Comparison of ENCODE assay signal across 9 cellular contexts in the genomic region with DNA sequence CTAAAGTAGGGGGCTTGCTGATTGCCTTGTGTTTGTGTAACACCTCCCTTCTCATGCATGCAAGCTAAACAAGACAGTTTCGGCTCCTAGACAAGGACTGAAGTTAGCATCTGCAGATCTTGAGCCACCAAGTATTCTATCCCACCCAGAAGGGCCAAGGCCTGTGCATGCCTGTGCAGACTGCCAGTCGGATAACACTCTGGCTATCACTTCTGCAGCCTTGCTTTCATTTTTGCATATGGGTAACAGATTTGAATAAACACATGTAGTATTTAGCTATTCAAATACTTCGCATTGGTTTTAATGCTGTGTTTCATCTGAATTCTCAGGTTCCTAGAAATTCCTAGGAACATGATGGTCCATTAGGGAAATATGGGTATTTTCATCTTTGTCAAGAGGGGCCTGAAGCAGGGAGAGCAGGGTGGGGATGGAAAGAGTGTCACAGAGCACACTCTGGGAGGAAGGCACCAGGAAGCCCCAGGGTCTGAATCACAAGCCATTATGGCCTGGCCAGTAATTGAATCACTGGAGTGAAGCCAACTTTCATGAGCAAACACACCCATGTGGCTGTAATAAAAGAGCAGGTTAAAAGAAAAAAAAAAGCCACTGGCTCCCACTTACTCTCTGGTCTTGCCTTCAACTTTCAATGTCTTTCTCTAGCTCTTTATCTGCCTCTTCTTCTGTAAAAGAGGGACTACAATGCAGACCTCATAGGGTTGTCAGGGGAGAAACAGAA. TPM values are rescaled to one million over a fixed set of nuclear protein-coding genes. Genes with fewer than 3 reads are reported as not detected.
DNase-seq lines count a peak whose midpoint lies in the region; ATAC-seq, FAIRE-seq and TF ChIP-seq lines count a peak whose summit lies in the region.
"Had no signal": no experiment of that assay in that cellular context is flagged by ENCODE, and none has a peak within 500 bp of the region (broad histone marks: within the 10 kb centered on the region; RNA-seq: fewer than 3 reads in every experiment).

No MANE protein-coding gene starts in this region.

- H3K36me3 Mint-ChIP-seq in activated T-cell treated with anti-CD3 and anti-CD28 coated beads, Interleukin-2, amount 50 U/mL, for 4 hours (ENCODE audit: insufficient read depth): no peaks in the 10 kb centered on the region

- H3K79me2 ChIP-seq in SK-N-SH (ENCODE audit: insufficient read depth): peaks cover 53% of the 10 kb centered on the region

- no peak for ATAC-seq in HG03139 (IDR thresholded peaks at IDR 0.05; ENCODE audit: unreplicated experiment)
- no peak for ATAC-seq in activated T-cell treated with anti-CD3 and anti-CD28 coated beads, Interleukin-2, amount 50 U/mL, for 4 hours

- H3K4me3 ChIP-seq in SK-N-SH (ENCODE audit: low read depth in 2 of 2, low read length in 1 of 2): peak overlapping the region in 1 of 2 experiments; percentile 18; a peak in 1 of 4 replicates
- no peak overlapping the region for H3K4me3 ChIP-seq in H7 (ENCODE audit: insufficient read depth, low read depth, low read length)
- no peak overlapping the region for H3K4me3 ChIP-seq in sigmoid colon
- H3K4me3 ChIP-seq: skin epidermis had no signal

- peak overlapping the region; percentile 0; the same call in 1 of the 2 replicates for H3K27ac ChIP-seq in C4-2B
- peak overlapping the region; percentile 84 to 89 for H3K27ac ChIP-seq in SK-N-SH (ENCODE audit: low read depth in 2 of 2, low read length in 1 of 2)
- H3K27ac ChIP-seq in sigmoid colon: peak overlapping the region in 1 of 4 donors; percentile 31

- H3K9me3 ChIP-seq in SK-N-SH (no peaks in the 10 kb centered on the region), sigmoid colon (no peaks in the 10 kb centered on the region)

- WGBS in SK-N-SH (ENCODE audit: low lambda C conversion rate): 36% methylated on average over 2 of the region's 3 CpGs
- 25 to 70% methylated on average over 3 of the region's 3 CpGs for WGBS in sigmoid colon, 2 donors

- H3K36me3 ChIP-seq in SK-N-SH (replicated peaks in 1 of 2; ENCODE audit: control insufficient read depth in 1 of 2, insufficient read depth in 2 of 2, low read length in 1 of 2) (no peaks in the 10 kb centered on the region), H7 (replicated peaks; ENCODE audit: control insufficient read depth, insufficient read depth, low read length) (no peaks in the 10 kb centered on the region), sigmoid colon (no peaks in the 10 kb centered on the region)

- FAIRE-seq in islet of Langerhans (lab: Jason Lieb, UNC): peak; percentile 92

- DNase-seq in NCI-H1048 (lab: John Stamatoyannopoulos, UW) (peak; percentile 89), SK-N-SH (peak; percentile 85), H7 (no peak), sigmoid colon (no peak)
- no peak for DNase-seq in activated T-cell treated with anti-CD3 and anti-CD28 coated beads, Interleukin-2, amount 50 U/mL, for 4 hours

- no peaks in the 10 kb centered on the region for H3K9me2 ChIP-seq in SK-N-SH

- peaks cover 26% of the 10 kb centered on the region for H3F3A ChIP-seq in SK-N-SH (replicated peaks; ENCODE audit: insufficient read depth)

- TF ChIP-seq POLR2A in sigmoid colon (IDR thresholded peaks at IDR 0.05): no peak

- TF ChIP-seq CTCF in C4-2B (conservative IDR thresholded peaks at IDR 0.05): no peak
- no peak for TF ChIP-seq CTCF in SK-N-SH (IDR thresholded peaks at IDR 0.05)
- TF ChIP-seq CTCF in sigmoid colon (IDR thresholded peaks at IDR 0.05): no peak

- peak overlapping the region; percentile 75 for H3K4me2 ChIP-seq in SK-N-SH

- TF ChIP-seq RAD21 in SK-N-SH (IDR thresholded peaks at IDR 0.05; ENCODE audit: low read length): peak; percentile 22; the same call in 1 of the 2 replicates

- H2AFZ ChIP-seq in SK-N-SH (ENCODE audit: low read depth): no peak overlapping the region

- H4K20me1 ChIP-seq in SK-N-SH (ENCODE audit: insufficient read depth): no peaks in the 10 kb centered on the region

- H3K4me1 ChIP-seq in SK-N-SH (ENCODE audit: control insufficient read depth in 1 of 2, insufficient read depth in 2 of 2, low read depth in 1 of 2, low read length in 1 of 2): peaks cover 53 to 60% of the 10 kb centered on the region in 2 experiments
- peaks cover 0 to 35% (median 25%) of the 10 kb centered on the region in 4 donors for H3K4me1 ChIP-seq in sigmoid colon

- peak overlapping the region; percentile 26; the same call in 1 of the 2 replicates for H3K9ac ChIP-seq in SK-N-SH

- intact Hi-C loops in sigmoid colon (cut with DNase I): no loop called here

- no peaks in the 10 kb centered on the region for H3K9me3 Mint-ChIP-seq in activated T-cell treated with anti-CD3 and anti-CD28 coated beads, Interleukin-2, amount 50 U/mL, for 4 hours

- H3K27me3 Mint-ChIP-seq in activated T-cell treated with anti-CD3 and anti-CD28 coated beads, Interleukin-2, amount 50 U/mL, for 4 hours (ENCODE audit: low read depth): peaks cover 3% of the 10 kb centered on the region

- POLR2A ChIA-PET in SK-N-SH (lab: Yijun Ruan, JAX): no interaction called here

- H3K4me1 Mint-ChIP-seq in activated T-cell treated with anti-CD3 and anti-CD28 coated beads, Interleukin-2, amount 50 U/mL, for 4 hours (ENCODE audit: low read depth): no peaks in the 10 kb centered on the region

- CTCF ChIA-PET in SK-N-SH (lab: Yijun Ruan, JAX): interaction anchor here (0.9 to 1.8 kb wide), 7 partner anchors 10 to 53 kb away, joined by 3 to 6 read pairs (median 4); no protein-coding TSS in a partner anchor

- H3K4me3 Mint-ChIP-seq in activated T-cell treated with anti-CD3 and anti-CD28 coated beads, Interleukin-2, amount 50 U/mL, for 4 hours: no peak overlapping the region

- TF ChIP-seq EP300 in SK-N-SH (IDR thresholded peaks at IDR 0.05; ENCODE audit: borderline replicate concordance in 1 of 2, low read depth in 1 of 2, low read length in 1 of 2) (peak; percentile 70 to 82; a peak in 3 of 4 replicates), sigmoid colon (IDR thresholded peaks at IDR 0.05) (no peak)

- H3K27me3 ChIP-seq in SK-N-SH (ENCODE audit: insufficient read depth): no peaks in the 10 kb centered on the region
- no peaks in the 10 kb centered on the region for H3K27me3 ChIP-seq in H7 (ENCODE audit: control insufficient read depth, insufficient read depth, low read length)
- H3K27me3 ChIP-seq in sigmoid colon: no peaks in the 10 kb centered on the region

TF ChIP-seq in SK-N-SH, 30 proteins besides CTCF, POLR2A, EP300 and RAD21 (continues in another document):
- TF ChIP-seq, protein P1, sequence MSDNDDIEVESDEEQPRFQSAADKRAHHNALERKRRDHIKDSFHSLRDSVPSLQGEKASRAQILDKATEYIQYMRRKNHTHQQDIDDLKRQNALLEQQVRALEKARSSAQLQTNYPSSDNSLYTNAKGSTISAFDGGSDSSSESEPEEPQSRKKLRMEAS (IDR thresholded peaks at IDR 0.05; ENCODE audit: low read depth): peak; percentile 65; the same call in 1 of the 2 replicates
- TF ChIP-seq MXI1 (IDR thresholded peaks at IDR 0.05; ENCODE audit: low read depth, low read length): peak; percentile 81
- TF ChIP-seq EZH2phosphoT487 (IDR thresholded peaks at IDR 0.05; ENCODE audit: borderline replicate concordance, low read depth): no peak
- TF ChIP-seq SIN3A (IDR thresholded peaks at IDR 0.05; ENCODE audit: borderline replicate concordance, low read depth, low read length): peak; percentile 46; the same call in 1 of the 2 replicates
- TF ChIP-seq, protein P2, sequence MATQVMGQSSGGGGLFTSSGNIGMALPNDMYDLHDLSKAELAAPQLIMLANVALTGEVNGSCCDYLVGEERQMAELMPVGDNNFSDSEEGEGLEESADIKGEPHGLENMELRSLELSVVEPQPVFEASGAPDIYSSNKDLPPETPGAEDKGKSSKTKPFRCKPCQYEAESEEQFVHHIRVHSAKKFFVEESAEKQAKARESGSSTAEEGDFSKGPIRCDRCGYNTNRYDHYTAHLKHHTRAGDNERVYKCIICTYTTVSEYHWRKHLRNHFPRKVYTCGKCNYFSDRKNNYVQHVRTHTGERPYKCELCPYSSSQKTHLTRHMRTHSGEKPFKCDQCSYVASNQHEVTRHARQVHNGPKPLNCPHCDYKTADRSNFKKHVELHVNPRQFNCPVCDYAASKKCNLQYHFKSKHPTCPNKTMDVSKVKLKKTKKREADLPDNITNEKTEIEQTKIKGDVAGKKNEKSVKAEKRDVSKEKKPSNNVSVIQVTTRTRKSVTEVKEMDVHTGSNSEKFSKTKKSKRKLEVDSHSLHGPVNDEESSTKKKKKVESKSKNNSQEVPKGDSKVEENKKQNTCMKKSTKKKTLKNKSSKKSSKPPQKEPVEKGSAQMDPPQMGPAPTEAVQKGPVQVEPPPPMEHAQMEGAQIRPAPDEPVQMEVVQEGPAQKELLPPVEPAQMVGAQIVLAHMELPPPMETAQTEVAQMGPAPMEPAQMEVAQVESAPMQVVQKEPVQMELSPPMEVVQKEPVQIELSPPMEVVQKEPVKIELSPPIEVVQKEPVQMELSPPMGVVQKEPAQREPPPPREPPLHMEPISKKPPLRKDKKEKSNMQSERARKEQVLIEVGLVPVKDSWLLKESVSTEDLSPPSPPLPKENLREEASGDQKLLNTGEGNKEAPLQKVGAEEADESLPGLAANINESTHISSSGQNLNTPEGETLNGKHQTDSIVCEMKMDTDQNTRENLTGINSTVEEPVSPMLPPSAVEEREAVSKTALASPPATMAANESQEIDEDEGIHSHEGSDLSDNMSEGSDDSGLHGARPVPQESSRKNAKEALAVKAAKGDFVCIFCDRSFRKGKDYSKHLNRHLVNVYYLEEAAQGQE (IDR thresholded peaks at IDR 0.05; ENCODE audit: low read depth, low read length): peak; percentile 52; the same call in 1 of the 2 replicates
- TF ChIP-seq, protein P3, sequence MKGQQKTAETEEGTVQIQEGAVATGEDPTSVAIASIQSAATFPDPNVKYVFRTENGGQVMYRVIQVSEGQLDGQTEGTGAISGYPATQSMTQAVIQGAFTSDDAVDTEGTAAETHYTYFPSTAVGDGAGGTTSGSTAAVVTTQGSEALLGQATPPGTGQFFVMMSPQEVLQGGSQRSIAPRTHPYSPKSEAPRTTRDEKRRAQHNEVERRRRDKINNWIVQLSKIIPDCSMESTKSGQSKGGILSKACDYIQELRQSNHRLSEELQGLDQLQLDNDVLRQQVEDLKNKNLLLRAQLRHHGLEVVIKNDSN (IDR thresholded peaks at IDR 0.05; ENCODE audit: borderline replicate concordance, low read depth): 0 out of 2 replicates have a peak, but pooled peaks have one; percentile 16
- no peak for TF ChIP-seq TAF1 (IDR thresholded peaks at IDR 0.05; ENCODE audit: borderline replicate concordance, low read depth, low read length)

RNA-seq across cellular contexts. Expression of a gene that starts 28.2 kb away (rescaled TPM):
- polyA plus RNA-seq in SK-N-SH (2012; rRNA removed) (106 and 164 TPM in 2 replicates), sigmoid colon (10 to 100 TPM; 33.3 to 60.8 (median 49.9) TPM)
- 138 and 141 TPM in 2 replicates for polyA plus RNA-seq in SK-N-SH (2012; cell fraction: cytosol; rRNA removed)
- 334 and 376 TPM in 2 replicates for polyA plus RNA-seq in SK-N-SH (2012; cell fraction: nucleus; rRNA removed)
- 18.3 TPM in 2 replicates for total RNA-seq in H7 (2014; rRNA removed; shearing (Covaris generic))
- total RNA-seq in sigmoid colon: 10 to 100 TPM; 16.9 to 23.6 (median 19.7) TPM
- total RNA-seq in activated T-cell treated with anti-CD3 and anti-CD28 coated beads, Interleukin-2, amount 50 U/mL, for 4 hours: 10 to 100 TPM; 49.7 to 91.5 (median 56.9) TPM

Comparison
In these comparisons a context has a peak if more than half of its experiments do, and no peak if none do; other contexts are left out.
1. DNase-seq: peak in NCI-H1048 (single experiment) and SK-N-SH (single experiment); none in H7 (single experiment), sigmoid colon (single experiment) and activated T-cell treated with anti-CD3 and anti-CD28 coated beads, Interleukin-2, amount 50 U/mL, for 4 hours (single experiment).